1 cellular context compared by ENCODE assay signal in the genomic region with DNA sequence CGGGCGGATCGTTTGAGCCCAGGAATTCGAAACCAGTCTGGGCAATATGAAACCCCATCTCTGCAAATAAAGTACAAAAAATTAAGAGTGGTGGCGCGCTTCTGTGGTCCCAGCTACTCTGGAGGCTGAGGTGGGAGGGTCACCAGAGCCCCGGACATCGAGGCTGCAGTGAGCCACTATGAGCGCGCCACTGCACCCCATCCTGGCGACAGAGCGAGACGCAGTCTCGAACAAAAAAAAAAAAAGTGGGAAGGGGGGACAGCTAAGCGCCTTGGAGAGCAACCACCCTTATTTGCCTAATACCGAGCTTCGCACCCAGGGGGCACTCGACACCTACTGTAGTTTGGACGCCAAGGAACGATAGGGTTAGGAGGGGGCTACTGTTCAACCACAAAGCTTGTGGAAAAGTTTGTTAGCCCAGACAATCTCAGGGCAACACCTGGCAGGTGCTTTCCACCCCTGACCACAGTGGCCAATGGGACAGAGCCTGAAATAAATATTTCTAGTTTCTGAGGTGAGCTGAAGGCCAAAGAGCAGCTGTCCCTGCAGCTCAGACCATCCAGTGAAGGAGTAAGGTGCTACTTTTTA.
A peak's percentile ranks its signal among the peaks of the same experiment; 100 is the strongest.
TF ChIP-seq lines count a peak whose summit lies in the region.

No MANE protein-coding gene starts in this region.

TF ChIP-seq in K562, 482 proteins besides CTCF, POLR2A, EP300 and RAD21 (continued from another document):
- TF ChIP-seq, protein P1, sequence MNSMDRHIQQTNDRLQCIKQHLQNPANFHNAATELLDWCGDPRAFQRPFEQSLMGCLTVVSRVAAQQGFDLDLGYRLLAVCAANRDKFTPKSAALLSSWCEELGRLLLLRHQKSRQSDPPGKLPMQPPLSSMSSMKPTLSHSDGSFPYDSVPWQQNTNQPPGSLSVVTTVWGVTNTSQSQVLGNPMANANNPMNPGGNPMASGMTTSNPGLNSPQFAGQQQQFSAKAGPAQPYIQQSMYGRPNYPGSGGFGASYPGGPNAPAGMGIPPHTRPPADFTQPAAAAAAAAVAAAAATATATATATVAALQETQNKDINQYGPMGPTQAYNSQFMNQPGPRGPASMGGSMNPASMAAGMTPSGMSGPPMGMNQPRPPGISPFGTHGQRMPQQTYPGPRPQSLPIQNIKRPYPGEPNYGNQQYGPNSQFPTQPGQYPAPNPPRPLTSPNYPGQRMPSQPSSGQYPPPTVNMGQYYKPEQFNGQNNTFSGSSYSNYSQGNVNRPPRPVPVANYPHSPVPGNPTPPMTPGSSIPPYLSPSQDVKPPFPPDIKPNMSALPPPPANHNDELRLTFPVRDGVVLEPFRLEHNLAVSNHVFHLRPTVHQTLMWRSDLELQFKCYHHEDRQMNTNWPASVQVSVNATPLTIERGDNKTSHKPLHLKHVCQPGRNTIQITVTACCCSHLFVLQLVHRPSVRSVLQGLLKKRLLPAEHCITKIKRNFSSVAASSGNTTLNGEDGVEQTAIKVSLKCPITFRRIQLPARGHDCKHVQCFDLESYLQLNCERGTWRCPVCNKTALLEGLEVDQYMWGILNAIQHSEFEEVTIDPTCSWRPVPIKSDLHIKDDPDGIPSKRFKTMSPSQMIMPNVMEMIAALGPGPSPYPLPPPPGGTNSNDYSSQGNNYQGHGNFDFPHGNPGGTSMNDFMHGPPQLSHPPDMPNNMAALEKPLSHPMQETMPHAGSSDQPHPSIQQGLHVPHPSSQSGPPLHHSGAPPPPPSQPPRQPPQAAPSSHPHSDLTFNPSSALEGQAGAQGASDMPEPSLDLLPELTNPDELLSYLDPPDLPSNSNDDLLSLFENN (IDR thresholded peaks at IDR 0.05; ENCODE audit: low read depth in 2 of 2, low read length in 2 of 2): peak in 1 of 2 experiments; percentile 31; a peak in 1 of 4 replicates
- peak; percentile 43; the same call in 1 of the 2 replicates for TF ChIP-seq JUND (IDR thresholded peaks at IDR 0.05; ENCODE audit: borderline replicate concordance, low read depth, low read length)
- TF ChIP-seq JUND (tag; IDR thresholded peaks at IDR 0.05; ENCODE audit: borderline replicate concordance, low read depth, low read length): no peak; the same call in 2 of the 3 replicates
- TF ChIP-seq CREM (IDR thresholded peaks at IDR 0.05; ENCODE audit: low read depth): peak; percentile 78; the same call in 1 of the 2 replicates
